9 cellular contexts compared by ENCODE assay signal in genomic region chr4:2441393-2442174, GRCh38. TPM values are rescaled to one million over a fixed set of nuclear protein-coding genes. Genes with fewer than 3 reads are reported as not detected.
A peak's percentile ranks its signal among the peaks of the same experiment; 100 is the strongest.
DNase-seq lines count a peak whose midpoint lies in the region; ATAC-seq and TF ChIP-seq lines count a peak whose summit lies in the region.
"Had no signal": no experiment of that assay in that cellular context is flagged by ENCODE, and none has a peak within 500 bp of the region (broad histone marks: within the 10 kb centered on the region; RNA-seq: fewer than 3 reads in every experiment).

No MANE protein-coding gene starts in this region.

- intact Hi-C loops in activated CD8-positive, alpha-beta T cell treated with anti-CD3 and anti-CD28 coated beads for 36 hours (cut with micrococcal nuclease): loop anchor here (10.0 kb wide), 1 partner anchor 227 kb away; no protein-coding TSS in a partner anchor
- intact Hi-C loops in upper lobe of right lung (cut with DNase I): no loop called here

- H3F3A ChIP-seq in neural progenitor cell (ENCODE audit: low read depth): no peaks in the 10 kb centered on the region

- H3K9me3 Mint-ChIP-seq in activated CD8-positive, alpha-beta T cell treated with anti-CD3 and anti-CD28 coated beads for 36 hours: no peaks in the 10 kb centered on the region
- H3K9me3 Mint-ChIP-seq in neural progenitor cell: no peaks in the 10 kb centered on the region

- no peak overlapping the region for H3K4me2 ChIP-seq in neural progenitor cell

- POLR2A ChIA-PET in activated CD8-positive, alpha-beta T cell treated with anti-CD3 and anti-CD28 coated beads for 36 hours (lab: Charles Lee): interaction anchor here (0.9 kb wide), 1 partner anchor 29 kb away, joined by 3 read pairs; no protein-coding TSS in a partner anchor

- H3K9me3 ChIP-seq in neural progenitor cell (ENCODE audit: low read depth): no peaks in the 10 kb centered on the region
- no peaks in the 10 kb centered on the region for H3K9me3 ChIP-seq in upper lobe of right lung

- H3K4me3 ChIP-seq in epithelial cell of esophagus (ENCODE audit: low read length): no peak overlapping the region
- H3K4me3 ChIP-seq in neural progenitor cell: no peak overlapping the region
- no peak overlapping the region for H3K4me3 ChIP-seq in upper lobe of right lung

- TF ChIP-seq CTCF in activated CD8-positive, alpha-beta T cell treated with anti-CD3 and anti-CD28 coated beads for 36 hours (IDR thresholded peaks at IDR 0.05): peak; percentile 98
- peak; percentile 56 for TF ChIP-seq CTCF in epithelial cell of esophagus (IDR thresholded peaks at IDR 0.05; ENCODE audit: insufficient read depth, low read depth, low read length, missing control alignments)
- TF ChIP-seq CTCF in neural progenitor cell (IDR thresholded peaks at IDR 0.05): peak; percentile 76
- TF ChIP-seq CTCF in upper lobe of right lung (IDR thresholded peaks at IDR 0.05): peak; percentile 66

- no peaks in the 10 kb centered on the region for H4K20me1 ChIP-seq in neural progenitor cell (ENCODE audit: low read depth)

- peak overlapping the region; percentile 79 for H2AFZ ChIP-seq in neural progenitor cell (replicated peaks)

- peak overlapping the region; percentile 49 for H3K27ac Mint-ChIP-seq in activated CD8-positive, alpha-beta T cell treated with anti-CD3 and anti-CD28 coated beads for 36 hours
- no peak overlapping the region for H3K27ac Mint-ChIP-seq in neural progenitor cell

- no peak overlapping the region for H3K9ac ChIP-seq in neural progenitor cell

- peak; percentile 70 for ATAC-seq in GM18499 (IDR thresholded peaks at IDR 0.05; ENCODE audit: insufficient read depth, unreplicated experiment)
- ATAC-seq in HG02973 (IDR thresholded peaks at IDR 0.05; ENCODE audit: unreplicated experiment): peak; percentile 74
- ATAC-seq in activated CD8-positive, alpha-beta T cell treated with anti-CD3 and anti-CD28 coated beads for 36 hours: peak; percentile 100
- peak; percentile 84 for ATAC-seq in upper lobe of right lung

- H3K27ac ChIP-seq in neural progenitor cell: no peak overlapping the region
- H3K27ac ChIP-seq in upper lobe of right lung: no peak overlapping the region

- CTCF ChIA-PET in activated CD8-positive, alpha-beta T cell treated with anti-CD3 and anti-CD28 coated beads for 36 hours (lab: Charles Lee): interaction anchor here (0.6 to 5.5 kb wide), 31 partner anchors 8 to 227 kb away, joined by 3 to 40 read pairs (median 4); partner anchors contain the start of gene RNF4

- DNase-seq in A172 (ENCODE audit: low spot score) (peak; percentile 67), NCI-H748 treated with DMSO at 0.1 percent for 48 hours (lab: John Stamatoyannopoulos, UW) (peak; percentile 11), epithelial cell of esophagus (ENCODE audit: low read depth) (peak; percentile 56), neural progenitor cell (ENCODE audit: low spot score) (peak; percentile 81), upper lobe of right lung (peak; percentile 80)
- peak; percentile 94 for DNase-seq in activated CD8-positive, alpha-beta T cell treated with anti-CD3 and anti-CD28 coated beads for 36 hours

- H3K27me3 ChIP-seq in neural progenitor cell (no peaks in the 10 kb centered on the region), upper lobe of right lung (no peaks in the 10 kb centered on the region)

- H3K79me2 ChIP-seq in neural progenitor cell (ENCODE audit: low read depth): no peaks in the 10 kb centered on the region

- H3K4me1 Mint-ChIP-seq in activated CD8-positive, alpha-beta T cell treated with anti-CD3 and anti-CD28 coated beads for 36 hours (ENCODE audit: low read depth): peaks cover 4% of the 10 kb centered on the region
- H3K4me1 Mint-ChIP-seq in neural progenitor cell: peaks cover 3% of the 10 kb centered on the region

- H3K4me3 Mint-ChIP-seq in activated CD8-positive, alpha-beta T cell treated with anti-CD3 and anti-CD28 coated beads for 36 hours: no peak overlapping the region
- H3K4me3 Mint-ChIP-seq in neural progenitor cell: no peak overlapping the region

- H3K36me3 ChIP-seq in neural progenitor cell (no peaks in the 10 kb centered on the region), upper lobe of right lung (no peaks in the 10 kb centered on the region)

- H3K27me3 Mint-ChIP-seq in activated CD8-positive, alpha-beta T cell treated with anti-CD3 and anti-CD28 coated beads for 36 hours: no peaks in the 10 kb centered on the region
- peaks cover 4% of the 10 kb centered on the region for H3K27me3 Mint-ChIP-seq in neural progenitor cell (ENCODE audit: insufficient read depth, low read depth)

- no peaks in the 10 kb centered on the region for H3K36me3 Mint-ChIP-seq in activated CD8-positive, alpha-beta T cell treated with anti-CD3 and anti-CD28 coated beads for 36 hours (ENCODE audit: low read depth)
- H3K36me3 Mint-ChIP-seq in neural progenitor cell: no peaks in the 10 kb centered on the region

- no peaks in the 10 kb centered on the region for H3K4me1 ChIP-seq in neural progenitor cell
- H3K4me1 ChIP-seq in upper lobe of right lung: no peaks in the 10 kb centered on the region

RNA-seq across cellular contexts. Expression of gene CFAP99, which starts 22.8 kb away (rescaled TPM):
- total RNA-seq in A172 (2014; rRNA removed; shearing (Covaris generic)): not detected in 2 replicates
- not detected for total RNA-seq in activated CD8-positive, alpha-beta T cell treated with anti-CD3 and anti-CD28 coated beads for 36 hours
- total RNA-seq in neural progenitor cell (ENCODE audit: low replicate concordance): not detected in 2 replicates
- total RNA-seq in upper lobe of right lung: not detected
- total RNA-seq: subcutaneous adipose tissue had no signal

RNA-seq across cellular contexts. Expression of gene ZFYVE28, which starts 23.1 kb away (rescaled TPM):
- 0.89 and 3.4 TPM in 2 replicates for total RNA-seq in A172 (2014; rRNA removed; shearing (Covaris generic))
- 1 to 10 TPM; 4.9 to 7.0 TPM for total RNA-seq in activated CD8-positive, alpha-beta T cell treated with anti-CD3 and anti-CD28 coated beads for 36 hours
- total RNA-seq in neural progenitor cell (ENCODE audit: low replicate concordance) (0.39 and 0.93 TPM in 2 replicates), upper lobe of right lung (16.6 TPM)

RNA-seq across cellular contexts. Expression of gene RNF4, which starts 27.3 kb away (rescaled TPM):
- 50.8 and 55.6 TPM in 2 replicates for total RNA-seq in A172 (2014; rRNA removed; shearing (Covaris generic))
- 10 to 100 TPM; 94.6 to 96.2 TPM for total RNA-seq in activated CD8-positive, alpha-beta T cell treated with anti-CD3 and anti-CD28 coated beads for 36 hours
- total RNA-seq in neural progenitor cell (ENCODE audit: low replicate concordance) (73.8 and 96.4 TPM in 2 replicates), upper lobe of right lung (41.0 TPM)

Comparison
In these comparisons a context has a peak if more than half of its experiments do, and no peak if none do; other contexts are left out.
1. DNase-seq: peak in every context shown above with its lines; median percentile 94 in activated CD8-positive, alpha-beta T cell treated with anti-CD3 and anti-CD28 coated beads for 36 hours; 81 in neural progenitor cell; 80 in upper lobe of right lung; 67 in A172; 56 in epithelial cell of esophagus; 11 in NCI-H748 treated with DMSO at 0.1 percent for 48 hours.